8 cellular contexts compared by ENCODE assay signal in genomic region chr10:131902211-131902610, GRCh38. TPM values are rescaled to one million over a fixed set of nuclear protein-coding genes. Genes with fewer than 3 reads are reported as not detected.
DNase-seq lines count a peak whose midpoint lies in the region; ATAC-seq and TF ChIP-seq lines count a peak whose summit lies in the region.

No MANE protein-coding gene starts in this region.

- H3K9me3 Mint-ChIP-seq in progenitor cell of endocrine pancreas (ENCODE audit: low read depth) = no peaks in the 10 kb centered on the region

- CTCF ChIA-PET in Panc1 (lab: Charles Lee) = no interaction called here

- in situ Hi-C loops in Panc1 (cut with HindIII; ENCODE audit: low pct_unique_long_range_greater_than_20kb, low sequenced_read_pairs) = no loop called here

- H3K27me3 ChIP-seq in DOHH2 (ENCODE audit: control insufficient read depth, low read length) (peaks cover 17% of the 10 kb centered on the region), Panc1 (ENCODE audit: control insufficient read depth, insufficient read depth, low read length) (peaks cover 4% of the 10 kb centered on the region; the same call in 1 of the 2 replicates)

- no peak overlapping the region for H3K27ac ChIP-seq in DOHH2 (ENCODE audit: low read depth, low read length)
- peak overlapping the region; percentile 80 for H3K27ac ChIP-seq in Panc1 (ENCODE audit: low read length)

- TF ChIP-seq POLR2A in erythroblast (IDR thresholded peaks at IDR 0.05; ENCODE audit: low read length) = no peak

- no peaks in the 10 kb centered on the region for H3K9me3 ChIP-seq in DOHH2 (ENCODE audit: control insufficient read depth, insufficient read depth, low read length)
- H3K9me3 ChIP-seq in Panc1 (ENCODE audit: control insufficient read depth, insufficient read depth, low read depth, low read length) = no peaks in the 10 kb centered on the region

- peaks cover 62% of the 10 kb centered on the region for H3K79me2 ChIP-seq in DOHH2 (ENCODE audit: control insufficient read depth, low read length)

- TF ChIP-seq CTCF in DOHH2 (IDR thresholded peaks at IDR 0.05; ENCODE audit: low read depth, low read length, poor library complexity, severe bottlenecking) = no peak
- no peak for TF ChIP-seq CTCF in Panc1 (IDR thresholded peaks at IDR 0.05)
- no peak for TF ChIP-seq CTCF in progenitor cell of endocrine pancreas (IDR thresholded peaks at IDR 0.05; ENCODE audit: unreplicated experiment)

- H3K4me3 Mint-ChIP-seq in progenitor cell of endocrine pancreas (ENCODE audit: low read depth) = peak overlapping the region; percentile 90

- DNase-seq in Panc1 (ENCODE audit: low read depth, low spot score) = no peak
- DNase-seq in erythroblast (lab: John Stamatoyannopoulos, UW) = peak; percentile 25 to 54
- DNase-seq in progenitor cell of endocrine pancreas (ENCODE audit: low spot score, unreplicated experiment) = no peak
- no peak for DNase-seq in cerebellar cortex (ENCODE audit: low spot score)
- no peak for DNase-seq in NCI-H1436 treated with DMSO at 0.1 percent for 48 hours (lab: John Stamatoyannopoulos, UW)
- no peak for DNase-seq in SIG-M5 treated with dmso at 0.1 percent for 504 hours (lab: John Stamatoyannopoulos, UW; ENCODE audit: unreplicated experiment)

- peak overlapping the region; percentile 80 for H3K4me3 ChIP-seq in DOHH2 (ENCODE audit: low read length)
- peak overlapping the region; percentile 55 to 63 for H3K4me3 ChIP-seq in Panc1 (ENCODE audit: low read depth in 2 of 2, low read length in 2 of 2)

- POLR2A ChIA-PET in Panc1 (lab: Charles Lee) = interaction anchor here (0.6 kb wide), 1 partner anchor 405 kb away, joined by 3 read pairs; the partner anchor contains the start of gene STK32C

- H3F3A ChIP-seq in DOHH2 (ENCODE audit: control insufficient read depth, insufficient read depth) = no peaks in the 10 kb centered on the region

- H3K4me2 ChIP-seq in DOHH2 (ENCODE audit: low read length) = peak overlapping the region; percentile 82

- peaks cover 29% of the 10 kb centered on the region for H3K4me1 Mint-ChIP-seq in progenitor cell of endocrine pancreas (ENCODE audit: low read depth)

- ATAC-seq in Panc1 = no peak
- no peak for ATAC-seq in GM18519 (IDR thresholded peaks at IDR 0.05; ENCODE audit: low FRiP score, unreplicated experiment)

- peaks cover 2% of the 10 kb centered on the region for H3K36me3 Mint-ChIP-seq in progenitor cell of endocrine pancreas (ENCODE audit: insufficient read depth)

- peaks cover 17% of the 10 kb centered on the region for H3K27me3 Mint-ChIP-seq in progenitor cell of endocrine pancreas

- BruUV-seq in Panc1 (replicated peaks; lab: Mats Ljungman, UMichigan) = TSS peak; percentile 81

- H3K9me2 ChIP-seq in DOHH2 (replicated peaks; ENCODE audit: control insufficient read depth, low read length) = no peaks in the 10 kb centered on the region

- H3K27ac Mint-ChIP-seq in progenitor cell of endocrine pancreas = peak overlapping the region; percentile 95

- intact Hi-C loops in Panc1 (cut with micrococcal nuclease; ENCODE audit: unreplicated experiment) = no loop called here

- H3K36me3 ChIP-seq in DOHH2 (ENCODE audit: control insufficient read depth, low read length) = peaks cover 33% of the 10 kb centered on the region
- no peaks in the 10 kb centered on the region for H3K36me3 ChIP-seq in Panc1 (ENCODE audit: control insufficient read depth, insufficient read depth, low read length)

- H3K4me1 ChIP-seq in DOHH2 (ENCODE audit: control insufficient read depth, low read length) (peaks cover 35% of the 10 kb centered on the region), Panc1 (ENCODE audit: control insufficient read depth, insufficient read depth, low read length) (peaks cover 42% of the 10 kb centered on the region)

- peaks cover 28% of the 10 kb centered on the region for H4K20me1 ChIP-seq in DOHH2 (ENCODE audit: control insufficient read depth, insufficient read depth, low read depth, low read length)

RNA-seq across cellular contexts. Expression of gene PPP2R2D, which starts 1.4 kb away (rescaled TPM):
- 41.0 TPM for total RNA-seq in Panc1 (2021; ENCODE audit: unreplicated experiment)
- 37.4 TPM for polyA plus RNA-seq in Panc1 (2012; ENCODE audit: insufficient read length)
- total RNA-seq in progenitor cell of endocrine pancreas = 41.1 and 43.6 TPM in 2 replicates

Comparison
In these comparisons a context has a peak if more than half of its experiments do, and no peak if none do; other contexts are left out.
1. DNase-seq: peak in erythroblast (2 of 2); none in Panc1 (single experiment), progenitor cell of endocrine pancreas (single experiment), cerebellar cortex (single experiment), NCI-H1436 treated with DMSO at 0.1 percent for 48 hours (single experiment) and SIG-M5 treated with dmso at 0.1 percent for 504 hours (single experiment).